In the genomic region with DNA sequence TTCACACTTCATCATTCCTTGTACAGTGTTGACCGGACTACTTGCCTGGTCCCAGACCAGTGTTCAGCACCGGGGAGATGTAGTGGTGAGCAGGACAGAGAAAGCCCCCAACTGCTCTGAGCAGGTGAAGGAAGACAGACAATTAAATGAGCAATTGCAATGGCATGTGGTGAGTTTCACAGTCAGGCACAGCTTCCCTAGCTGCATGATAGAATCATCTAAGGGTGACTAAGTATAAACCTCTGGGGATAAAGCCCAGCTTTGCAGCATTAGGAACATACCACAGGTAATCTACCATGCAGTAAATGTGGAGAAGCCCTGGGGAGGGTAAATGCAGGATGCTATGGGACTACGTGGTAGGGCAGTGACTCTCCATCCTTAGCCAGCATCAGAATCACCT, we compare ENCODE assay signal across 15 cellular contexts. TPM values are rescaled to one million over a fixed set of nuclear protein-coding genes. Genes with fewer than 3 reads are reported as not detected.
DNase-seq lines count a peak whose midpoint lies in the region; ATAC-seq and TF ChIP-seq lines count a peak whose summit lies in the region.
"Had no signal": no experiment of that assay in that cellular context is flagged by ENCODE, and none has a peak within 500 bp of the region (broad histone marks: within the 10 kb centered on the region; RNA-seq: fewer than 3 reads in every experiment).

No MANE protein-coding gene starts in this region.

- H3K9me3 Mint-ChIP-seq in stimulated activated naive B cell treated with anti-CD40 and anti-IgM and Interleukin-4, amounts not matched to agents 10 μg/mL and 1 μg/mL and 100 μg/mL, for 72 hours: no peaks in the 10 kb centered on the region
- no peaks in the 10 kb centered on the region for H3K9me3 Mint-ChIP-seq in endothelial cell (ENCODE audit: unreplicated experiment)
- H3K9me3 Mint-ChIP-seq: CD8-positive, alpha-beta memory T cell; natural killer cell had no signal

- DNase-seq in RWPE1 (ENCODE audit: low spot score) (peak; percentile 58), fibroblast of mammary gland (ENCODE audit: low read depth) (peak; percentile 59), endothelial cell (ENCODE audit: low spot score) (no peak), AML-193 (lab: John Stamatoyannopoulos, UW) (no peak)
- DNase-seq in stimulated activated naive B cell treated with anti-CD40 and anti-IgM and Interleukin-4, amounts not matched to agents 10 μg/mL and 1 μg/mL and 100 μg/mL, for 72 hours: no peak
- no peak for DNase-seq in activated CD4-positive, CD25-positive, alpha-beta regulatory T cell (lab: John Stamatoyannopoulos, UW)
- DNase-seq in activated T-cell treated with anti-CD3 and anti-CD28 coated beads, Interleukin-2, amount 50 U/mL, for 1 hour: no peak
- DNase-seq: adrenal gland; CD8-positive, alpha-beta memory T cell; glutamatergic neuron; natural killer cell; NCI-H2029; right cardiac atrium had no signal

- POLR2A ChIA-PET in RWPE1 (lab: Yijun Ruan, JAX; ENCODE audit: low non-redundant PET): interaction anchor here (1.2 kb wide), 1 partner anchor 48 kb away, joined by 4 read pairs; a partner anchor contains a TSS

- ATAC-seq in GM18867 (IDR thresholded peaks at IDR 0.05; ENCODE audit: unreplicated experiment): peak; percentile 1
- ATAC-seq in stimulated activated naive B cell treated with anti-CD40 and anti-IgM and Interleukin-4, amounts not matched to agents 10 μg/mL and 1 μg/mL and 100 μg/mL, for 72 hours (replicated peaks): peak in 1 of 2 donors; percentile 17
- ATAC-seq: natural killer cell, right cardiac atrium had no signal

- H3K27me3 Mint-ChIP-seq in stimulated activated naive B cell treated with anti-CD40 and anti-IgM and Interleukin-4, amounts not matched to agents 10 μg/mL and 1 μg/mL and 100 μg/mL, for 72 hours: no peaks in the 10 kb centered on the region
- H3K27me3 Mint-ChIP-seq in endothelial cell (ENCODE audit: unreplicated experiment): no peaks in the 10 kb centered on the region
- H3K27me3 Mint-ChIP-seq: CD8-positive, alpha-beta memory T cell had no signal

- H3K4me3 ChIP-seq in fibroblast of mammary gland (ENCODE audit: control insufficient read depth, low read depth, low read length): no peak overlapping the region
- H3K4me3 ChIP-seq: adrenal gland had no signal

- no peak overlapping the region for H3K27ac ChIP-seq in RWPE1
- H3K27ac ChIP-seq: adrenal gland, VCaP had no signal

- peak overlapping the region; percentile 63 for H3K27ac Mint-ChIP-seq in stimulated activated naive B cell treated with anti-CD40 and anti-IgM and Interleukin-4, amounts not matched to agents 10 μg/mL and 1 μg/mL and 100 μg/mL, for 72 hours
- no peak overlapping the region for H3K27ac Mint-ChIP-seq in endothelial cell (ENCODE audit: unreplicated experiment)
- H3K27ac Mint-ChIP-seq: CD8-positive, alpha-beta memory T cell; natural killer cell had no signal

- peaks cover 0 to 8% of the 10 kb centered on the region in 2 donors for H3K36me3 Mint-ChIP-seq in stimulated activated naive B cell treated with anti-CD40 and anti-IgM and Interleukin-4, amounts not matched to agents 10 μg/mL and 1 μg/mL and 100 μg/mL, for 72 hours
- H3K36me3 Mint-ChIP-seq in endothelial cell (ENCODE audit: low read depth, unreplicated experiment): no peaks in the 10 kb centered on the region
- H3K36me3 Mint-ChIP-seq: CD8-positive, alpha-beta memory T cell; natural killer cell had no signal

- CTCF ChIA-PET in RWPE1 (lab: Yijun Ruan, JAX): interaction anchor here (0.5 to 1.9 kb wide), 4 partner anchors 8 to 1302 kb away, joined by 3 to 5 read pairs (median 4); no protein-coding TSS in a partner anchor

- H3K4me3 Mint-ChIP-seq in stimulated activated naive B cell treated with anti-CD40 and anti-IgM and Interleukin-4, amounts not matched to agents 10 μg/mL and 1 μg/mL and 100 μg/mL, for 72 hours: no peak overlapping the region
- no peak overlapping the region for H3K4me3 Mint-ChIP-seq in endothelial cell (ENCODE audit: unreplicated experiment)
- H3K4me3 Mint-ChIP-seq: natural killer cell had no signal

- no peak for TF ChIP-seq CTCF in RWPE1 (conservative IDR thresholded peaks at IDR 0.05; ENCODE audit: low read depth)
- TF ChIP-seq CTCF in fibroblast of mammary gland (conservative IDR thresholded peaks at IDR 0.05; ENCODE audit: control insufficient read depth, insufficient read depth, low read depth, low read length): no peak
- no peak for TF ChIP-seq CTCF in endothelial cell (IDR thresholded peaks at IDR 0.05; ENCODE audit: unreplicated experiment)

- peaks cover 2 to 4% of the 10 kb centered on the region in 2 donors for H3K4me1 Mint-ChIP-seq in stimulated activated naive B cell treated with anti-CD40 and anti-IgM and Interleukin-4, amounts not matched to agents 10 μg/mL and 1 μg/mL and 100 μg/mL, for 72 hours
- H3K4me1 Mint-ChIP-seq in endothelial cell (ENCODE audit: unreplicated experiment): no peaks in the 10 kb centered on the region
- H3K4me1 Mint-ChIP-seq: CD8-positive, alpha-beta memory T cell had no signal

RNA-seq across cellular contexts. Expression of a gene that starts 47.8 kb away (rescaled TPM):
- total RNA-seq in endothelial cell (ENCODE audit: unreplicated experiment): 19.0 TPM

Comparison
In these comparisons a context has a peak if more than half of its experiments do, and no peak if none do; other contexts are left out.
1. DNase-seq: peak in RWPE1 (single experiment) and fibroblast of mammary gland (single experiment); none in stimulated activated naive B cell treated with anti-CD40 and anti-IgM and Interleukin-4, amounts not matched to agents 10 μg/mL and 1 μg/mL and 100 μg/mL, for 72 hours (single experiment), endothelial cell (single experiment), activated CD4-positive, CD25-positive, alpha-beta regulatory T cell (0 of 4), activated T-cell treated with anti-CD3 and anti-CD28 coated beads, Interleukin-2, amount 50 U/mL, for 1 hour (single experiment) and AML-193 (0 of 2).